8 cellular contexts compared by ENCODE assay signal in genomic region chr17:72588961-72589360, GRCh38.
DNase-seq lines count a peak whose midpoint lies in the region; ATAC-seq and TF ChIP-seq lines count a peak whose summit lies in the region.

No MANE protein-coding gene starts in this region.

- H3K36me3 ChIP-seq in Peyer's patch (no peaks in the 10 kb centered on the region), esophagus squamous epithelium (no peaks in the 10 kb centered on the region), suprapubic skin (no peaks in the 10 kb centered on the region)

- DNase-seq in NCI-H1436 (lab: John Stamatoyannopoulos, UW) (peak; percentile 77), NCI-H1436 treated with DMSO at 0.1 percent for 48 hours (lab: John Stamatoyannopoulos, UW) (no peak), Peyer's patch (peak in 2 of 3 donors; percentile 88 to 89), esophagus squamous epithelium (lab: John Stamatoyannopoulos, UW) (no peak), suprapubic skin (ENCODE audit: low spot score in 2 of 2) (no peak), NOMO-1 treated with DMSO at 0.1 percent for 48 hours (lab: John Stamatoyannopoulos, UW; ENCODE audit: unreplicated experiment) (no peak)

- peak overlapping the region in 3 of 4 donors; percentile 71 to 94 (median 78) for H3K27ac ChIP-seq in Peyer's patch
- H3K27ac ChIP-seq in esophagus squamous epithelium = peak overlapping the region; percentile 71 to 87 (median 85)
- peak overlapping the region; percentile 73 for H3K27ac ChIP-seq in suprapubic skin

- intact Hi-C loops in esophagus squamous epithelium (cut with DNase I) = loop anchor here (10.0 kb wide), 1 partner anchor 116 kb away; no protein-coding TSS in a partner anchor

- WGBS in esophagus squamous epithelium, 2 donors = 7 to 49% methylated on average over 5 to 7 of the region's 11 CpGs
- WGBS in suprapubic skin = 51% methylated on average over 11 of the region's 11 CpGs

- peak overlapping the region in 2 of 4 donors; percentile 83 to 86 for H3K4me3 ChIP-seq in Peyer's patch
- H3K4me3 ChIP-seq in esophagus squamous epithelium = peak overlapping the region; percentile 21 to 80 (median 71)
- peak overlapping the region; percentile 79 for H3K4me3 ChIP-seq in suprapubic skin

- TF ChIP-seq POLR2A in Peyer's patch (IDR thresholded peaks at IDR 0.05) = peak; percentile 76 to 79
- TF ChIP-seq POLR2A in esophagus squamous epithelium (IDR thresholded peaks at IDR 0.05) = peak in 2 of 4 donors; percentile 25 to 29
- no peak for TF ChIP-seq POLR2A in suprapubic skin (IDR thresholded peaks at IDR 0.05)

- no peak for TF ChIP-seq EP300 in suprapubic skin (IDR thresholded peaks at IDR 0.05)

- TF ChIP-seq CTCF in Peyer's patch (IDR thresholded peaks at IDR 0.05) = peak in 1 of 6 experiments; percentile 19
- no peak for TF ChIP-seq CTCF in esophagus squamous epithelium (IDR thresholded peaks at IDR 0.05)
- TF ChIP-seq CTCF in suprapubic skin (IDR thresholded peaks at IDR 0.05) = no peak

- peaks cover 0 to 13% (median 4%) of the 10 kb centered on the region in 4 donors for H3K4me1 ChIP-seq in Peyer's patch
- H3K4me1 ChIP-seq in esophagus squamous epithelium = peaks cover 10 to 67% (median 19%) of the 10 kb centered on the region in 3 donors
- H3K4me1 ChIP-seq in suprapubic skin = peaks cover 64% of the 10 kb centered on the region

- H3K27me3 ChIP-seq in Peyer's patch = no peaks in the 10 kb centered on the region
- H3K27me3 ChIP-seq in esophagus squamous epithelium = peaks cover 0 to 33% (median 0%) of the 10 kb centered on the region in 4 donors
- peaks cover 26% of the 10 kb centered on the region for H3K27me3 ChIP-seq in suprapubic skin

- ATAC-seq in GM18873 (IDR thresholded peaks at IDR 0.05; ENCODE audit: low FRiP score, unreplicated experiment) (no peak), GM19035 (IDR thresholded peaks at IDR 0.05; ENCODE audit: unreplicated experiment) (no peak)

- H3K9me3 ChIP-seq in Peyer's patch (no peaks in the 10 kb centered on the region), esophagus squamous epithelium (no peaks in the 10 kb centered on the region), suprapubic skin (no peaks in the 10 kb centered on the region)

Comparison
In these comparisons a context has a peak if more than half of its experiments do, and no peak if none do; other contexts are left out.
1. DNase-seq: peak in NCI-H1436 (single experiment) and Peyer's patch (2 of 3); none in NCI-H1436 treated with DMSO at 0.1 percent for 48 hours (single experiment), esophagus squamous epithelium (single experiment), suprapubic skin (0 of 2) and NOMO-1 treated with DMSO at 0.1 percent for 48 hours (single experiment).
2. POLR2A ChIP-seq: peak in Peyer's patch (2 of 2); none in suprapubic skin (0 of 2).
3. Peak in every context shown above with its lines, with median percentiles within 50 percentile points of each other: H3K27ac ChIP-seq.